Comparison of ENCODE assay signal across 8 cellular contexts in the genomic region with DNA sequence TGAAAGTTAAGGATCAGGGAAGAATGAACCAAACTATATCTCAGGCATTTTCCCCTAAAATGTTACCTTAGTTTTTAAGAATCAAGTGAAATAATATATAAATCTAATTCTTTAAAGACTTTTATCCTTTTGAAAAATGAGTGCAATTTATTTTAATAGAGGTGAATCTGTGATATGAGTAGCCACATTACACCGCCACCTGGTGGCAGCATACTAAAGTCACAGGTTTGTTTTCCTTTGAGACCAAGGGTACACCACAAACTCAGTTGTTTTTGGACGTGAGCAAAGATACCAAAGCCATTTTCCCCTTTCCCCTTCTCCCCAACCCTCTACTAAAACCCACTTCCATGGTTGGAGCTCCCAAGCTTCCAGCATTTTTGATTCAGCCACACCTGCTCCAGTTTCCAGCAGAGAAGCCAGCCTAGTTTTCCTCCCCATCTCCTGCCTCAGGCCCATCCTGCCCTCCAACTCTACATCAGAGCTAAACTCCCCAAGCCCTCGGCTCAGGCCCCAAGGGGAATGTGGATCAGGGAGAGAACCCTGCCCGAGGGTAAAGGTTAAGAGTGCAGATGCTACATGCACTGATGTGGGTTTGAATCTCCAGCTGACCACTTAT. TPM values are rescaled to one million over a fixed set of nuclear protein-coding genes. Genes with fewer than 3 reads are reported as not detected.
DNase-seq lines count a peak whose midpoint lies in the region; ATAC-seq, FAIRE-seq and TF ChIP-seq lines count a peak whose summit lies in the region.

No MANE protein-coding gene starts in this region.

- 0 out of 3 replicates have a peak, but pooled peaks cover 7% of the 10 kb centered on the region for H3K4me1 ChIP-seq in A549

- no peaks in the 10 kb centered on the region for H3K36me3 Mint-ChIP-seq in naive thymus-derived CD8-positive, alpha-beta T cell

- H3K27ac ChIP-seq in A549: no peak overlapping the region

- no peak overlapping the region for H3K4me3 ChIP-seq in A549

- DNase-seq in A549 (ENCODE audit: low read depth in 1 of 2, low spot score in 1 of 2) (peak; percentile 46 to 52), GM18507 (ENCODE audit: extremely low spot score, insufficient read length, low read depth) (no peak), NCI-H774 (lab: John Stamatoyannopoulos, UW) (peak; percentile 3), epidermal melanocyte (ENCODE audit: insufficient read length, low spot score) (peak; percentile 70)
- DNase-seq in activated CD8-positive, alpha-beta memory T cell treated with anti-CD3 and anti-CD28 coated beads, Interleukin-2, amount 50 U/mL, for 1 hour (ENCODE audit: extremely low read depth): peak; percentile 35
- DNase-seq in naive thymus-derived CD8-positive, alpha-beta T cell: peak; percentile 47 to 85 (median 68)
- DNase-seq in stimulated activated naive CD4-positive, alpha-beta T cell (lab: John Stamatoyannopoulos, UW): peak; percentile 33 to 77 (median 62)

- peak; percentile 52 to 63 for TF ChIP-seq RAD21 in A549 (conservative IDR thresholded peaks at IDR 0.05 in 1 of 2, IDR thresholded peaks at IDR 0.05 in 1 of 2)

- no peak for FAIRE-seq in A549 (lab: Jason Lieb, UNC)
- FAIRE-seq in GM18507 (lab: Jason Lieb, UNC): peak; percentile 86

- peaks cover 5 to 15% (median 13%) of the 10 kb centered on the region in 4 donors for H3K4me1 Mint-ChIP-seq in naive thymus-derived CD8-positive, alpha-beta T cell

- no peak for TF ChIP-seq POLR2A in A549 (IDR thresholded peaks at IDR 0.05; ENCODE audit: low read length)

- no peaks in the 10 kb centered on the region for H3K27me3 Mint-ChIP-seq in naive thymus-derived CD8-positive, alpha-beta T cell

- no peak for TF ChIP-seq EP300 in A549 (IDR thresholded peaks at IDR 0.05)

- no peaks in the 10 kb centered on the region for H3K9me3 ChIP-seq in A549

- TF ChIP-seq CTCF in A549 (IDR thresholded peaks at IDR 0.05): peak; percentile 75

- H3K9me3 Mint-ChIP-seq in naive thymus-derived CD8-positive, alpha-beta T cell: peaks cover 0 to 7% (median 0%) of the 10 kb centered on the region in 9 donors

- 4% methylated on average over 4 of the region's 4 CpGs for WGBS in A549 (ENCODE audit: missing lambda C conversion rate)

- H3K4me2 ChIP-seq in A549: no peak overlapping the region

- POLR2A ChIA-PET in A549 (lab: Yijun Ruan, JAX): interaction anchor here (0.6 kb wide), 1 partner anchor 133 kb away, joined by 3 read pairs; no protein-coding TSS in a partner anchor
- POLR2A ChIA-PET in naive thymus-derived CD8-positive, alpha-beta T cell (lab: Charles Lee): interaction anchor here (0.8 to 9.4 kb wide), 6 partner anchors 17 to 52 kb away, joined by 3 to 90 read pairs (median 4); no protein-coding TSS in a partner anchor

- CTCF ChIA-PET in A549 (lab: Yijun Ruan, JAX): interaction anchor here (0.6 to 3.4 kb wide), 33 partner anchors 8 to 311 kb away, joined by 3 to 35 read pairs (median 4); a partner anchor contains a TSS

- H3K4me3 Mint-ChIP-seq in naive thymus-derived CD8-positive, alpha-beta T cell: no peak overlapping the region

- peak; percentile 62 to 82; a peak in 4 of 6 replicates for ATAC-seq in A549
- peak; percentile 68 to 82 for ATAC-seq in naive thymus-derived CD8-positive, alpha-beta T cell
- no peak for ATAC-seq in HG02588 (IDR thresholded peaks at IDR 0.05; ENCODE audit: unreplicated experiment)

- H3K27ac Mint-ChIP-seq in naive thymus-derived CD8-positive, alpha-beta T cell: peak overlapping the region in 9 of 10 donors; percentile 30 to 92 (median 86)

TF ChIP-seq in A549, 52 proteins besides CTCF, POLR2A, EP300 and RAD21:
- TF ChIP-seq HOXB13 (CRISPR knock-in tag; IDR thresholded peaks at IDR 0.05; ENCODE audit: low read depth) (no peak), EHMT2 (IDR thresholded peaks at IDR 0.05; ENCODE audit: low read depth) (no peak), SMC3 (IDR thresholded peaks at IDR 0.05) (peak; percentile 77)

RNA-seq across cellular contexts. Expression of a gene that starts 22.9 kb away (rescaled TPM):
- polyA plus RNA-seq in A549 (2011; rRNA removed) (7.9 and 9.2 TPM in 2 replicates), A549 (2017; fragmentation: RNase III; extraction: RNeasy Plus Mini Kit Qiagen cat#74134 plus additional on column Dnase treatment) (9.9 to 10.9 TPM (median 10.1 TPM) in 3 replicates)
- 12.7 and 16.4 TPM in 2 replicates for polyA plus RNA-seq in A549 (2012; cell fraction: cytosol; rRNA removed)
- 19.2 and 21.2 TPM in 2 replicates for polyA plus RNA-seq in A549 (2012; cell fraction: nucleus; rRNA removed)
- 7.3 and 7.4 TPM in 2 replicates for polyA minus RNA-seq in A549 (2011; rRNA and poly(A)+ RNA removed)
- 100 to 1,000 TPM; 361 to 364 TPM for total RNA-seq in naive thymus-derived CD8-positive, alpha-beta T cell
- 100 to 1,000 TPM; 387 to 877 (median 421) TPM for polyA plus RNA-seq in naive thymus-derived CD8-positive, alpha-beta T cell

Comparison
In these comparisons a context has a peak if more than half of its experiments do, and no peak if none do; other contexts are left out.
1. RNA of a gene that starts 22.9 kb away (polyA plus RNA-seq): 387 to 877 TPM in naive thymus-derived CD8-positive, alpha-beta T cell; 7.9 to 21.2 TPM in A549; every median in the first group is over 10 times any median in the second.